8 cellular contexts compared by ENCODE assay signal in genomic region chr2:196592912-196593881, GRCh38. TPM values are rescaled to one million over a fixed set of nuclear protein-coding genes. Genes with fewer than 3 reads are reported as not detected.
DNase-seq lines count a peak whose midpoint lies in the region; ATAC-seq and TF ChIP-seq lines count a peak whose summit lies in the region.

Gene HECW2 (minus strand): TSS chr2:196593554.

- peak; percentile 61 to 87 (median 86) for DNase-seq in NCI-H1417 (lab: John Stamatoyannopoulos, UW)
- DNase-seq in NCI-H1417 treated with DMSO at 0.1 percent for 48 hours (lab: John Stamatoyannopoulos, UW) = no peak
- no peak for DNase-seq in LNCaP clone FGC (ENCODE audit: low read depth)
- peak; percentile 17 for DNase-seq in activated CD4-positive, alpha-beta memory T cell treated with anti-CD3 and anti-CD28 coated beads, Interleukin-2, amount 10 ng/mL, durations not matched to agents 7 days and 5 days
- DNase-seq in fibroblast of gingiva (ENCODE audit: low read depth) = peak; percentile 69

- TF ChIP-seq CTCF in LNCaP clone FGC (IDR thresholded peaks at IDR 0.05; ENCODE audit: control insufficient read depth, extremely low read depth, insufficient read depth) = peak; percentile 12; the same call in 1 of the 2 replicates

- no peak within 1 kb of the TSS for H3K27ac Mint-ChIP-seq in activated CD4-positive, alpha-beta memory T cell treated with anti-CD3 and anti-CD28 coated beads, Interleukin-2, amount 10 ng/mL, durations not matched to agents 7 days and 5 days

- H3K27me3 ChIP-seq in muscle layer of duodenum (ENCODE audit: low read depth, low read length) = peaks cover 4% of the 10 kb centered on the region

- POLR2A ChIA-PET in activated CD4-positive, alpha-beta memory T cell treated with anti-CD3 and anti-CD28 coated beads, Interleukin-2, amount 10 ng/mL, durations not matched to agents 7 days and 5 days (lab: Charles Lee) = no interaction called here

- under 1% methylated on average over 125 of the region's 125 CpGs for WGBS in urinary bladder

- H3K4me1 Mint-ChIP-seq in activated CD4-positive, alpha-beta memory T cell treated with anti-CD3 and anti-CD28 coated beads, Interleukin-2, amount 10 ng/mL, durations not matched to agents 7 days and 5 days = peaks cover 10% of the 10 kb centered on the region

- peak; percentile 47 for ATAC-seq in GM21737 (IDR thresholded peaks at IDR 0.05; ENCODE audit: unreplicated experiment)

- H3K27me3 Mint-ChIP-seq in activated CD4-positive, alpha-beta memory T cell treated with anti-CD3 and anti-CD28 coated beads, Interleukin-2, amount 10 ng/mL, durations not matched to agents 7 days and 5 days = peaks cover 72% of the 10 kb centered on the region

- no peaks in the 10 kb centered on the region for H3K36me3 ChIP-seq in muscle layer of duodenum (ENCODE audit: control insufficient read depth in 1 of 2, insufficient read depth in 2 of 2, low read length in 2 of 2)
- no peaks in the 10 kb centered on the region for H3K36me3 ChIP-seq in urinary bladder (ENCODE audit: insufficient read depth)

- no peaks in the 10 kb centered on the region for H3K36me3 Mint-ChIP-seq in activated CD4-positive, alpha-beta memory T cell treated with anti-CD3 and anti-CD28 coated beads, Interleukin-2, amount 10 ng/mL, durations not matched to agents 7 days and 5 days (ENCODE audit: low read depth)

- H3K4me1 ChIP-seq in muscle layer of duodenum (ENCODE audit: control insufficient read depth in 1 of 2, insufficient read depth in 2 of 2, low read length in 2 of 2) = peaks cover 0 to 5% of the 10 kb centered on the region in 2 donors
- H3K4me1 ChIP-seq in urinary bladder (ENCODE audit: insufficient read depth) = peaks cover 4% of the 10 kb centered on the region

- CTCF ChIA-PET in activated CD4-positive, alpha-beta memory T cell treated with anti-CD3 and anti-CD28 coated beads, Interleukin-2, amount 10 ng/mL, durations not matched to agents 7 days and 5 days (lab: Charles Lee) = no interaction called here

- no peaks in the 10 kb centered on the region for H3K9me3 Mint-ChIP-seq in activated CD4-positive, alpha-beta memory T cell treated with anti-CD3 and anti-CD28 coated beads, Interleukin-2, amount 10 ng/mL, durations not matched to agents 7 days and 5 days

- no peaks in the 10 kb centered on the region for H3K9me3 ChIP-seq in muscle layer of duodenum (ENCODE audit: control insufficient read depth in 1 of 2, low read length in 2 of 2)

- H3K27ac ChIP-seq in muscle layer of duodenum (ENCODE audit: low read length) = no peak within 1 kb of the TSS
- H3K27ac ChIP-seq in urinary bladder (ENCODE audit: low read depth) = no peak within 1 kb of the TSS

- H3K4me3 Mint-ChIP-seq in activated CD4-positive, alpha-beta memory T cell treated with anti-CD3 and anti-CD28 coated beads, Interleukin-2, amount 10 ng/mL, durations not matched to agents 7 days and 5 days = peak within 1 kb of the TSS; percentile 67

- H3K4me3 ChIP-seq in LNCaP clone FGC (ENCODE audit: low read depth, low read length) (peak within 1 kb of the TSS; percentile 38), muscle layer of duodenum (ENCODE audit: low read depth in 1 of 2, low read length in 2 of 2) (peak within 1 kb of the TSS; percentile 35 to 69), urinary bladder (ENCODE audit: low read depth, low read length) (peak within 1 kb of the TSS; percentile 52)

RNA-seq across cellular contexts. Expression of gene HECW2, which starts in this region (rescaled TPM):
- 1 to 10 TPM in 1 of 2 experiments, under 1 TPM in 1; 0.85 to 1.4 TPM for total RNA-seq in activated CD4-positive, alpha-beta memory T cell treated with anti-CD3 and anti-CD28 coated beads, Interleukin-2, amount 10 ng/mL, durations not matched to agents 7 days and 5 days
- total RNA-seq in urinary bladder = 28.7 TPM
- 0.70 TPM for polyA plus RNA-seq in urinary bladder

Comparison
In these comparisons a context has a peak if more than half of its experiments do, and no peak if none do; other contexts are left out.
1. RNA of gene HECW2 (total RNA-seq): 28.7 TPM in urinary bladder (single experiment); 0.85 to 1.4 TPM in activated CD4-positive, alpha-beta memory T cell treated with anti-CD3 and anti-CD28 coated beads, Interleukin-2, amount 10 ng/mL, durations not matched to agents 7 days and 5 days; every median in the first group is over 10 times any median in the second.
2. DNase-seq: peak in NCI-H1417 (3 of 3), activated CD4-positive, alpha-beta memory T cell treated with anti-CD3 and anti-CD28 coated beads, Interleukin-2, amount 10 ng/mL, durations not matched to agents 7 days and 5 days (single experiment) and fibroblast of gingiva (single experiment); none in NCI-H1417 treated with DMSO at 0.1 percent for 48 hours (single experiment) and LNCaP clone FGC (single experiment).
3. Peak in every context shown above with its lines, with median percentiles within 50 percentile points of each other: H3K4me3 ChIP-seq.